Comparison of ENCODE assay signal across 7 cellular contexts in genomic region chr5:179518369-179518768, GRCh38. TPM values are rescaled to one million over a fixed set of nuclear protein-coding genes. Genes with fewer than 3 reads are reported as not detected.
DNase-seq lines count a peak whose midpoint lies in the region; ATAC-seq, FAIRE-seq and TF ChIP-seq lines count a peak whose summit lies in the region.
"Not testable (repeated sequence)": the region's sequence is repeated elsewhere in the genome, so short reads cannot be mapped to it uniquely, and the experiment has no call there.

No MANE protein-coding gene starts in this region.

- not testable (repeated sequence) for H3K4me1 ChIP-seq in K562 (replicated peaks in 1 of 2; ENCODE audit: control insufficient read depth in 2 of 2, insufficient read depth in 2 of 2, low read length in 2 of 2)

- not testable (repeated sequence) for TF ChIP-seq CTCF in K562 (IDR thresholded peaks at IDR 0.05 in 2 of 3, conservative IDR thresholded peaks at IDR 0.05 in 1 of 3; ENCODE audit: insufficient read depth in 2 of 3, low read depth in 1 of 3, low read length in 3 of 3)

- FAIRE-seq in K562 (lab: Jason Lieb, UNC): peak; percentile 26

- not testable (repeated sequence) for H3K36me3 ChIP-seq in K562 (ENCODE audit: control insufficient read depth, insufficient read depth, low read length)

- H3K4me3 ChIP-seq in K562: not testable (repeated sequence)

- not testable (repeated sequence) for H4K20me1 ChIP-seq in K562 (replicated peaks; ENCODE audit: control insufficient read depth, insufficient read depth, low read length)

- POLR2A ChIA-PET in K562 (lab: Yijun Ruan, JAX): not testable (repeated sequence)

- not testable (repeated sequence) for H3K9me3 ChIP-seq in K562 (replicated peaks; ENCODE audit: control insufficient read depth, insufficient read depth, low read depth, low read length)

- not testable (repeated sequence) for H2AFZ ChIP-seq in K562 (ENCODE audit: low read depth, low read length)

- not testable (repeated sequence) for TF ChIP-seq POLR2A in K562 (conservative IDR thresholded peaks at IDR 0.05)

- not testable (repeated sequence) for H3K27me3 ChIP-seq in K562 (ENCODE audit: control insufficient read depth in 2 of 2, insufficient read depth in 2 of 2, low read length in 2 of 2)

- not testable (repeated sequence) for BruUV-seq in K562 (replicated peaks; lab: Mats Ljungman, UMichigan)

- H3K79me2 ChIP-seq in K562 (ENCODE audit: control insufficient read depth, insufficient read depth, low read length): not testable (repeated sequence)

- in situ Hi-C loops in K562 (cut with MboI): loop anchor here (5.0 kb wide), 1 partner anchor 1571 kb away; no protein-coding TSS in a partner anchor

- not testable (repeated sequence) for TF ChIP-seq RAD21 in K562 (CRISPR knock-in tag; conservative IDR thresholded peaks at IDR 0.05 in 1 of 2, IDR thresholded peaks at IDR 0.05 in 1 of 2)

- CTCF ChIA-PET in K562 (lab: Yijun Ruan, JAX; ENCODE audit: low intra/inter-chr PET ratio): not testable (repeated sequence)

- ATAC-seq in GM18519 (IDR thresholded peaks at IDR 0.05; ENCODE audit: low FRiP score, unreplicated experiment): peak; percentile 62
- peak; percentile 84 for ATAC-seq in GM19372 (IDR thresholded peaks at IDR 0.05; ENCODE audit: low read depth, unreplicated experiment)
- peak; percentile 78 for ATAC-seq in GM21717 (IDR thresholded peaks at IDR 0.05; ENCODE audit: unreplicated experiment)
- ATAC-seq in HG02798 (IDR thresholded peaks at IDR 0.05; ENCODE audit: poor library complexity, unreplicated experiment): peak; percentile 97
- peak; percentile 60 for ATAC-seq in HG03139 (IDR thresholded peaks at IDR 0.05; ENCODE audit: unreplicated experiment)
- peak; percentile 86 for ATAC-seq in HG03521 (IDR thresholded peaks at IDR 0.05; ENCODE audit: unreplicated experiment)
- ATAC-seq in K562: peak; percentile 57

- 1% methylated on average over 8 of the region's 17 CpGs for WGBS in K562 (ENCODE audit: insufficient coverage, low coverage, missing lambda C conversion rate)

- not testable (repeated sequence) for TF ChIP-seq EP300 in K562 (IDR thresholded peaks at IDR 0.05; ENCODE audit: low read length)

- not testable (repeated sequence) for H3K27ac ChIP-seq in K562 (ENCODE audit: extremely low read depth, low read depth, low read length)

- H3K4me2 ChIP-seq in K562 (ENCODE audit: insufficient read depth, low read length): not testable (repeated sequence)

- H3K9me1 ChIP-seq in K562 (ENCODE audit: control insufficient read depth, insufficient read depth, low read length): not testable (repeated sequence)

- DNase-seq in K562 (ENCODE audit: extremely low read depth in 1 of 4, low spot score in 3 of 4): not testable (repeated sequence)

- H3K9ac ChIP-seq in K562 (ENCODE audit: insufficient read depth in 1 of 2, low read depth in 2 of 2, low read length in 2 of 2): not testable (repeated sequence)

- intact Hi-C loops in K562 (cut with micrococcal nuclease): not testable (repeated sequence)

TF ChIP-seq in K562, 482 proteins besides CTCF, POLR2A, EP300 and RAD21:
- TF ChIP-seq NRF1 (conservative IDR thresholded peaks at IDR 0.05 in 1 of 2, IDR thresholded peaks at IDR 0.05 in 1 of 2): peak; percentile 19 to 31; a peak in 2 of 4 replicates

RNA-seq across cellular contexts. Expression of gene RUFY1, which starts 32.0 kb away (rescaled TPM):
- 72.1 and 77.5 TPM in 2 replicates for total RNA-seq in K562 (2011; cell fraction: chromatin; rRNA removed; ENCODE audit: low replicate concordance)
- total RNA-seq in K562 (2011; cell fraction: nucleolus; rRNA removed): 38.4 and 41.8 TPM in 2 replicates
- 45.2 and 49.2 TPM in 2 replicates for total RNA-seq in K562 (2011; cell fraction: nucleoplasm; rRNA removed)
- 39.9 and 41.7 TPM in 2 replicates for total RNA-seq in K562 (2014; rRNA removed)
- total RNA-seq in K562 (2014; rRNA removed; fragmentation: Illumina TruSeq; extraction: Trizol): 21.8 and 26.2 TPM in 2 replicates
- 31.9 and 33.8 TPM in 2 replicates for total RNA-seq in K562 (2015; rRNA removed; fragmentation: Illumina TruSeq; extraction: Trizol)
- 29.1 and 29.6 TPM in 2 replicates for total RNA-seq in K562 (2021)
- polyA plus RNA-seq in K562 (2011; rRNA removed): 26.0 and 29.9 TPM in 2 replicates
- 18.4 and 19.7 TPM in 2 replicates for polyA plus RNA-seq in K562 (2011; cell fraction: cytosol; rRNA removed)
- polyA plus RNA-seq in K562 (2011; cell fraction: nucleus; rRNA removed): 27.5 and 31.1 TPM in 2 replicates
- 21.3 and 24.0 TPM in 2 replicates for polyA plus RNA-seq in K562 (2012)
- polyA plus RNA-seq in K562 (2014; fragmentation: Illumina TruSeq; extraction: Trizol): 21.0 and 22.8 TPM in 2 replicates
- 1 to 10 TPM; 5.0 to 7.9 TPM for polyA plus RNA-seq in K562 (2014; fragmentation: Nextera tagmentation; extraction: Ambion mirVana)
- polyA plus RNA-seq in K562 (2014; rRNA removed): 24.0 and 30.0 TPM in 2 replicates
- polyA minus RNA-seq in K562 (2011; rRNA and poly(A)+ RNA removed): 28.9 and 34.2 TPM in 2 replicates
- 17.6 and 20.2 TPM in 2 replicates for polyA minus RNA-seq in K562 (2011; cell fraction: cytosol; rRNA and poly(A)+ RNA removed)
- polyA minus RNA-seq in K562 (2011; cell fraction: nucleus; rRNA and poly(A)+ RNA removed): 14.9 and 19.5 TPM in 2 replicates
